ENCODE assay signal across 11 cellular contexts in the genomic region with DNA sequence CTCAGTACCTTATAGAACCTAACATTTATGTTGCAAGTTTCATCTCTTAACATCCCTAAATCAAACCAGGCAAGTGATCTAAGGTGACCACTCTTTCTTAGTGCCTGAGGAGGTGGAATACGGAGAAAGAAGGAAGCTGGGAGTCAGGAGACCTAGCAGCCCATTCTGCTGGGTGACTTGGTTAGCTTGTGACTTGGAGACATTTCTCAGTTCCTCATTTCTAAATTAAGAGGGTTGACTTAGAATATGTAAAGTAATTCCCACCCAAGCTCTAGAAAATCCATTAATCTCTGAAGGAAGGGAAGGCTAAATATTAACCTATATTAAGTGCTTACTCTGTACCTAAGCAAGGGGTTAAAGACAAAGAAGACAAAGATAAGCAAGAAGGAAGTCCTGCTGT.
DNase-seq lines count a peak whose midpoint lies in the region; ATAC-seq and TF ChIP-seq lines count a peak whose summit lies in the region.
"Had no signal": no experiment of that assay in that cellular context is flagged by ENCODE, and none has a peak within 500 bp of the region (broad histone marks: within the 10 kb centered on the region; RNA-seq: fewer than 3 reads in every experiment).

No MANE protein-coding gene starts in this region.

- H3K4me1 Mint-ChIP-seq in T-cell, result peaks cover 0 to 6% (median 3%) of the 10 kb centered on the region in 3 donors

- peak overlapping the region; percentile 46 for H3K4me2 ChIP-seq in OCI-LY3 (ENCODE audit: low read length)

- no peak overlapping the region for H2AFZ ChIP-seq in OCI-LY3 (ENCODE audit: low read depth, low read length)

- no peak overlapping the region for H3K4me3 Mint-ChIP-seq in T-cell

- no peak overlapping the region for H3K27ac Mint-ChIP-seq in T-cell

- no peaks in the 10 kb centered on the region for H3K9me3 Mint-ChIP-seq in T-cell

- H3K36me3 Mint-ChIP-seq in T-cell, result no peaks in the 10 kb centered on the region

- H3K27me3 Mint-ChIP-seq in T-cell, result no peaks in the 10 kb centered on the region

- no peaks in the 10 kb centered on the region for H4K20me1 ChIP-seq in OCI-LY3 (ENCODE audit: insufficient read depth, low read length)

- H3K79me2 ChIP-seq in OCI-LY3 (ENCODE audit: low read length), result no peaks in the 10 kb centered on the region

- POLR2A ChIA-PET in T-cell (lab: Charles Lee), result no interaction called here

- no peaks in the 10 kb centered on the region for H3K27me3 ChIP-seq in OCI-LY3 (ENCODE audit: low read depth, low read length)

- H3K27ac ChIP-seq in OCI-LY3 (ENCODE audit: low read length), result no peak overlapping the region
- H3K27ac ChIP-seq: epithelial cell of prostate had no signal

- peaks cover 17% of the 10 kb centered on the region for H3K4me1 ChIP-seq in OCI-LY3 (ENCODE audit: low read length)

- ATAC-seq in HG03060 (IDR thresholded peaks at IDR 0.05; ENCODE audit: low read depth, unreplicated experiment) (peak; percentile 81), T-cell (replicated peaks in 1 of 4) (no peak)

- CTCF ChIA-PET in T-cell (lab: Charles Lee), result no interaction called here

- TF ChIP-seq CTCF in OCI-LY3 (IDR thresholded peaks at IDR 0.05; ENCODE audit: low read depth, low read length), result no peak

- peak; percentile 21 for DNase-seq in Ammon's horn (ENCODE audit: low spot score)
- peak; percentile 21 for DNase-seq in GM19240 (ENCODE audit: insufficient read length, low spot score)
- no peak for DNase-seq in retina
- no peak for DNase-seq in NCI-H2196 (lab: John Stamatoyannopoulos, UW; ENCODE audit: unreplicated experiment)
- no peak for DNase-seq in NCI-H2171 (lab: John Stamatoyannopoulos, UW)
- no peak for DNase-seq in T-cell
- DNase-seq: activated naive CD4-positive, alpha-beta T cell; stimulated activated CD4-positive, alpha-beta T cell treated with anti-CD3 and anti-CD28 coated beads, Interleukin-1b, Interleukin-23, amount 100 ng/mL, for 48 hours had no signal

- no peak overlapping the region for H3K9ac ChIP-seq in OCI-LY3 (ENCODE audit: low read length)

- 0 out of 2 replicates have a peak overlapping the region, but pooled peaks have one; percentile 2 for H3K4me3 ChIP-seq in OCI-LY3 (ENCODE audit: low read length)

- H3K9me3 ChIP-seq in OCI-LY3 (ENCODE audit: insufficient read depth, low read length), result no peaks in the 10 kb centered on the region

- H3K36me3 ChIP-seq in OCI-LY3 (replicated peaks; ENCODE audit: low read depth, low read length), result no peaks in the 10 kb centered on the region

Comparison
In these comparisons a context has a peak if more than half of its experiments do, and no peak if none do; other contexts are left out.
1. DNase-seq: peak in Ammon's horn (single experiment) and GM19240 (single experiment); none in retina (single experiment), NCI-H2196 (single experiment), NCI-H2171 (single experiment) and T-cell (0 of 34).